8 cellular contexts compared by ENCODE assay signal in the genomic region with DNA sequence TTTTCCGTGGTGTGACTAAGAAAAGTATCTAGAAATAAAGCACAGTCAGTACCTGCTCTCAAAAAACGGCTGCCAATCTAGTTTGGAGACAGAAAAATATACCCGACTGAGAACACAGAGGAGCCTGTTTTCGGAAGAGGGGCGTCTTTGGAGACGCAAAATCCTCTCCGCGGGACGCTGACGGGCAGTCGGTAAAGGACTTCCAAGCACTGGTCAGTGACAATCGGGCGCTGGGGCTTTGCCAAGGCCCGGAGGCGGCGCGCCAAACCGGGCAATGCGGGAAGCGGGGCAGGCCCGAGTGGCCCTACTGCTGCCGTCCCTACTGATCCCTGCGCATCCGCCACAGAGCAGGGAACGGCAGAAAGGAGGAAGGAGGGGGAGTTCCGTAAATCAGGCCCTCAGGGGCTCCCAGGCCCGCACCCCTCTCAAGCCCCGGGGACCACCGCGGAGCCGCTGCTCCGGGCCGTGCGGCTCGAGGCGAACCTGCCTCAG. TPM values are rescaled to one million over a fixed set of nuclear protein-coding genes. Genes with fewer than 3 reads are reported as not detected.
DNase-seq lines count a peak whose midpoint lies in the region; ATAC-seq and TF ChIP-seq lines count a peak whose summit lies in the region.

No MANE protein-coding gene starts in this region.

- ATAC-seq in HG02852 (IDR thresholded peaks at IDR 0.05; ENCODE audit: unreplicated experiment) = peak; percentile 10

- peak; percentile 67 for DNase-seq in activated CD8-positive, alpha-beta memory T cell treated with anti-CD3 and anti-CD28 coated beads, Interleukin-2, amount 50 U/mL, for 48 hours
- no peak for DNase-seq in activated CD8-positive, alpha-beta memory T cell treated with anti-CD3 and anti-CD28 coated beads for 24 hours
- DNase-seq in OCI-M1 (lab: John Stamatoyannopoulos, UW) (peak; percentile 81), chondrocyte (ENCODE audit: low spot score) (no peak), kidney tubule cell (ENCODE audit: low spot score) (peak; percentile 42), NCI-H2081 treated with DMSO at 0.1 percent for 48 hours (lab: John Stamatoyannopoulos, UW) (no peak)
- DNase-seq in stimulated activated CD8-positive, alpha-beta memory T cell treated with anti-CD3 and anti-CD28 coated beads, Interleukin-4, amount 100 ng/mL, for 48 hours = peak; percentile 48

- TF ChIP-seq CTCF in chondrocyte (IDR thresholded peaks at IDR 0.05) = no peak

- H3K4me1 Mint-ChIP-seq in chondrocyte (ENCODE audit: low read depth) = peaks cover 38% of the 10 kb centered on the region

- peaks cover 9% of the 10 kb centered on the region for H3K36me3 Mint-ChIP-seq in chondrocyte (ENCODE audit: low read depth)

- no peaks in the 10 kb centered on the region for H3K9me3 Mint-ChIP-seq in chondrocyte (ENCODE audit: low read depth)

- peak overlapping the region; percentile 96 for H3K27ac Mint-ChIP-seq in chondrocyte (ENCODE audit: unreplicated experiment)

- peak overlapping the region; percentile 85 for H3K4me3 Mint-ChIP-seq in chondrocyte (ENCODE audit: unreplicated experiment)

- no peaks in the 10 kb centered on the region for H3K27me3 Mint-ChIP-seq in chondrocyte (ENCODE audit: low read depth)

RNA-seq across cellular contexts. Expression of a gene that starts 0.6 kb away (rescaled TPM):
- total RNA-seq in chondrocyte = 70.3 to 85.4 TPM (median 72.5 TPM) in 3 replicates

RNA-seq across cellular contexts. Expression of a gene that starts 59.6 kb away (rescaled TPM):
- total RNA-seq in chondrocyte = 16.7 to 20.6 TPM (median 17.0 TPM) in 3 replicates

Comparison
In these comparisons a context has a peak if more than half of its experiments do, and no peak if none do; other contexts are left out.
1. DNase-seq: peak in activated CD8-positive, alpha-beta memory T cell treated with anti-CD3 and anti-CD28 coated beads, Interleukin-2, amount 50 U/mL, for 48 hours (single experiment), OCI-M1 (single experiment), kidney tubule cell (single experiment) and stimulated activated CD8-positive, alpha-beta memory T cell treated with anti-CD3 and anti-CD28 coated beads, Interleukin-4, amount 100 ng/mL, for 48 hours (single experiment); none in activated CD8-positive, alpha-beta memory T cell treated with anti-CD3 and anti-CD28 coated beads for 24 hours (single experiment), chondrocyte (single experiment) and NCI-H2081 treated with DMSO at 0.1 percent for 48 hours (single experiment).